In genomic region chr15:84046064-84046637, GRCh38 we compare ENCODE assay signal across 26 cellular contexts.
"Had no signal": no experiment of that assay in that cellular context is flagged by ENCODE, and none has a peak within 500 bp of the region (broad histone marks: within the 10 kb centered on the region; RNA-seq: fewer than 3 reads in every experiment).

No MANE protein-coding gene starts in this region.

- H3K4me2 ChIP-seq: neural progenitor cell had no signal

- H3K79me2 ChIP-seq: parathyroid adenoma had no signal

- H3K27me3 ChIP-seq: neural progenitor cell, ovary, right lobe of liver, sigmoid colon, stomach, thyroid gland, tibial nerve, upper lobe of left lung, vagina had no signal

- H3K4me1 ChIP-seq: neural progenitor cell, parathyroid adenoma, psoas muscle, right lobe of liver, sigmoid colon, stomach, thyroid gland, tibial nerve, upper lobe of left lung, vagina had no signal

- H3K9me3 ChIP-seq: ovary, right lobe of liver, thyroid gland, vagina had no signal

- ATAC-seq: natural killer cell; psoas muscle; right cardiac atrium; right lobe of liver; stimulated activated effector memory CD8-positive, alpha-beta T cell treated with anti-CD3 and anti-CD28 coated beads, Interleukin-12 subunit alpha, Interleukin-12 subunit beta, amount 100 ng/mL, for 72 hours; stimulated activated naive B cell treated with anti-CD40 and anti-IgM and Interleukin-4, amounts not matched to agents 10 μg/mL and 1 μg/mL and 100 μg/mL, for 72 hours had no signal

- H2AFZ ChIP-seq: neural progenitor cell, parathyroid adenoma had no signal

- DNase-seq: natural killer cell; occipital lobe; ovary; posterior cingulate gyrus; psoas muscle; right cardiac atrium; right lobe of liver; sigmoid colon; small intestine; stimulated activated CD4-positive, alpha-beta T cell treated with anti-CD3 and anti-CD28 coated beads, Interleukin-15, amount 100 ng/mL, for 24 hours; stimulated activated CD4-positive, alpha-beta T cell treated with anti-CD3 and anti-CD28 coated beads, Interleukin-2, amount 100 ng/mL, for 24 hours; stimulated activated CD4-positive, alpha-beta T cell treated with anti-CD3 and anti-CD28 coated beads, Interleukin-2, amount 100 ng/mL, for 48 hours; stimulated activated CD4-positive, alpha-beta T cell treated with anti-CD3 and anti-CD28 coated beads, Interleukin-4, amount 100 ng/mL, for 24 hours; stimulated activated naive B cell treated with anti-CD40 and anti-IgM and Interleukin-4, amounts not matched to agents 10 μg/mL and 1 μg/mL and 100 μg/mL, for 72 hours; stimulated activated naive CD4-positive, alpha-beta T cell treated with Interleukin-2 at 50 U/mL for 16 hours; stomach; thyroid gland; trophoblast cell; upper lobe of left lung had no signal

- H3K36me3 ChIP-seq: neural progenitor cell, ovary, right lobe of liver, thyroid gland, tibial nerve, upper lobe of left lung, vagina had no signal

- H3K4me3 ChIP-seq: neural progenitor cell, ovary, psoas muscle, right lobe of liver, sigmoid colon, stomach, thoracic aorta, thyroid gland, tibial nerve, upper lobe of left lung, vagina had no signal

- H3K27ac ChIP-seq: neural progenitor cell, ovary, parathyroid adenoma, psoas muscle, right lobe of liver, sigmoid colon, stomach, thoracic aorta, thyroid gland, tibial nerve, upper lobe of left lung, vagina had no signal

- H3K9ac ChIP-seq: neural progenitor cell, parathyroid adenoma had no signal

- FAIRE-seq: small intestine, urothelium cell line had no signal
